In the genomic region with DNA sequence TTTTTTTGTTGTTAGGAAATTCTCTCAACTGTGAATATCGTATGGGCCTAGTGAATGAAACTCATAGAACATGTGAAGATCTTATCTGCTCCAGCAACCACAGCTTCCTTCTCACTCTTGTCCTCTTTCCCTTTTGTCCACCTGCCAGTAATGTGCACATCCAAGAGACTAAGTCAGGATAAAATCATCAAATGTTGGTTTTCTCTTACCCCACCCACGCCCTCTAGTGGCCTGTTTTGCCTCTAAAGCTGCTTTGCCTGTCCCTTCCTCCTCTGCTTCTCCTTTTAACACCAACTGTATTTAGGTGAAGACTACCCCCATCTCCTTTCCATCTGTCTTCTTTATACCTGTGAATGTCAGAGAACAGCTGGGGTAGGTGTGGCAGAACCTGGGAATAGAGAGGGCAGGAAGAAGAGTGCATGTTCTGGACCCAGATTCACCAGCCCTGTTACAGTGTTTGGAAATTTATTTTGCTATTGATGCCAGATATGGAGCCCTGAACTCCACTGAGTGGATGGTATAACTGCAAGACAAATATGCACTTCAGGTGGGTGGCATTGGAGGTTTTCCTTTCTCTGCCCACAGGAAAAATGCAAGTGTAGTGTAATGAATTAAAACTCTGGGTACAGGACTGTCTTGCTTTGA, we compare ENCODE assay signal across 8 cellular contexts. TPM values are rescaled to one million over a fixed set of nuclear protein-coding genes. Genes with fewer than 3 reads are reported as not detected.
A peak's percentile ranks its signal among the peaks of the same experiment; 100 is the strongest.
DNase-seq lines count a peak whose midpoint lies in the region; ATAC-seq and TF ChIP-seq lines count a peak whose summit lies in the region.

No MANE protein-coding gene starts in this region.

- peaks cover 0 to 43% of the 10 kb centered on the region in 2 donors for H3K4me1 ChIP-seq in right atrium auricular region
- H3K4me1 ChIP-seq in gastrocnemius medialis = peaks cover 2 to 6% of the 10 kb centered on the region in 2 donors

- H3K4me1 Mint-ChIP-seq in T-helper 17 cell = peaks cover 77% of the 10 kb centered on the region

- no peaks in the 10 kb centered on the region for H3K36me3 ChIP-seq in right atrium auricular region
- no peaks in the 10 kb centered on the region for H3K36me3 ChIP-seq in gastrocnemius medialis

- TF ChIP-seq POLR2A in gastrocnemius medialis (IDR thresholded peaks at IDR 0.05) = no peak

- no peak overlapping the region for H3K27ac ChIP-seq in right atrium auricular region
- no peak overlapping the region for H3K27ac ChIP-seq in gastrocnemius medialis

- peak overlapping the region; percentile 75 for H3K4me3 Mint-ChIP-seq in T-helper 17 cell

- ATAC-seq in T-helper 17 cell = peak; percentile 55
- ATAC-seq in gastrocnemius medialis = peak; percentile 24 to 47
- no peak for ATAC-seq in HG03108 (IDR thresholded peaks at IDR 0.05; ENCODE audit: unreplicated experiment)
- no peak for ATAC-seq in GM18858 (IDR thresholded peaks at IDR 0.05; ENCODE audit: unreplicated experiment)

- intact Hi-C loops in gastrocnemius medialis (cut with DNase I; ENCODE audit: low total_unique reads) = loop anchor here (1.0 to 2.0 kb wide), 2 partner anchors 127 to 167 kb away; no protein-coding TSS in a partner anchor

- H3K27me3 Mint-ChIP-seq in T-helper 17 cell = no peaks in the 10 kb centered on the region

- in situ Hi-C loops in gastrocnemius medialis (cut with MboI; ENCODE audit: low sequenced_read_pairs in 4 of 4) = loop anchor here in 1 of 4 donors (5.0 to 25.0 kb wide), 3 partner anchors 128 to 358 kb away; no protein-coding TSS in a partner anchor

- H3K4me3 ChIP-seq in right atrium auricular region (no peak overlapping the region), gastrocnemius medialis (no peak overlapping the region)

- H3K9me3 ChIP-seq in T-helper 17 cell (ENCODE audit: control insufficient read depth, low read length, poor library complexity, severe bottlenecking) = no peaks in the 10 kb centered on the region
- H3K9me3 ChIP-seq in right atrium auricular region = no peaks in the 10 kb centered on the region
- H3K9me3 ChIP-seq in gastrocnemius medialis = no peaks in the 10 kb centered on the region

- no peaks in the 10 kb centered on the region for H3K36me3 Mint-ChIP-seq in T-helper 17 cell (ENCODE audit: low read depth)

- H3K27me3 ChIP-seq in right atrium auricular region (no peaks in the 10 kb centered on the region), gastrocnemius medialis (no peaks in the 10 kb centered on the region)

- H3K27ac Mint-ChIP-seq in T-helper 17 cell = peak overlapping the region; percentile 90

- peak; percentile 90 for TF ChIP-seq CTCF in GM12873 (IDR thresholded peaks at IDR 0.05; ENCODE audit: insufficient read depth, low read depth, low read length, missing control alignments)
- peak; percentile 70 to 81 for TF ChIP-seq CTCF in right atrium auricular region (IDR thresholded peaks at IDR 0.05)
- peak; percentile 40 to 73 (median 63) for TF ChIP-seq CTCF in gastrocnemius medialis (IDR thresholded peaks at IDR 0.05 in 4 of 5, conservative IDR thresholded peaks at IDR 0.05 in 1 of 5)

- DNase-seq in NCI-H1417 treated with DMSO at 0.1 percent for 48 hours (lab: John Stamatoyannopoulos, UW) (peak; percentile 8), T-helper 17 cell (peak; percentile 52 to 75 (median 56)), amniotic epithelial cell (ENCODE audit: low read depth) (peak; percentile 70), right atrium auricular region (ENCODE audit: low spot score) (peak; percentile 83), gastrocnemius medialis (peak; percentile 49 to 58)

RNA-seq across cellular contexts. Expression of a gene that starts 8.4 kb away (rescaled TPM):
- total RNA-seq in T-helper 17 cell (100 to 1,000 TPM; 120 to 127 TPM), right atrium auricular region (10 to 100 TPM; 56.9 to 91.0 TPM), gastrocnemius medialis (1 to 10 TPM; 3.0 to 4.9 (median 3.3) TPM)

Comparison
In these comparisons a context has a peak if more than half of its experiments do, and no peak if none do; other contexts are left out.
1. DNase-seq: peak in every context shown above with its lines; median percentile 83 in right atrium auricular region; 70 in amniotic epithelial cell; 56 in T-helper 17 cell; 54 in gastrocnemius medialis; 8 in NCI-H1417 treated with DMSO at 0.1 percent for 48 hours.
2. ATAC-seq: peak in T-helper 17 cell (single experiment) and gastrocnemius medialis (2 of 2); none in HG03108 (single experiment) and GM18858 (single experiment).
3. RNA of a gene that starts 8.4 kb away (total RNA-seq): 120 to 127 TPM in T-helper 17 cell and 56.9 to 91.0 TPM in right atrium auricular region; 3.0 to 4.9 TPM in gastrocnemius medialis; every median in the first group is over 4 times any median in the second.
4. Peak in every context shown above with its lines, with median percentiles within 50 percentile points of each other: CTCF ChIP-seq.